In the genomic region with DNA sequence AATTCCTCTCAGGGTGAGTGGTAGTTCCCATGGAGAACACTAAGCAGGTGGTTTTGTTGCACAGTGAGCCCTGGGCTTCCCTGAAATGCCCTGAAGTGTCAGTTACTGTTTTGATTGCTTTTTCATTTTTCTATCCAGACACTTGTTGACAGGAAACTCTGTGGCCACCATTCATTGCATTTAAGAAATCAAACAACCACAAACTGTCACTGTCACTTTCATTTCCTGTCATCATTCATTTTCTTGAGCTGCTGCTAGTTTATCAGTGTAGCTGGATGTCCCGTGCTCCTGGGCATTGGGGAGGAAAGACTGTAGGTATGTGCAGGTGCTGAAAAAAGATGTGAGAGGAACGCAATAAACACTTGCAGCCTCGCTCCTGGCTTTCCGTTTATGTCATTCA, we compare ENCODE assay signal across 10 cellular contexts.
DNase-seq lines count a peak whose midpoint lies in the region; ATAC-seq, FAIRE-seq and TF ChIP-seq lines count a peak whose summit lies in the region.
"Had no signal": no experiment of that assay in that cellular context is flagged by ENCODE, and none has a peak within 500 bp of the region (broad histone marks: within the 10 kb centered on the region; RNA-seq: fewer than 3 reads in every experiment).

No MANE protein-coding gene starts in this region.

- H3K27ac Mint-ChIP-seq in activated naive CD4-positive, alpha-beta T cell treated with anti-CD3 and anti-CD28 coated beads for 36 hours = no peak overlapping the region
- no peak overlapping the region for H3K27ac Mint-ChIP-seq in stimulated activated effector memory CD8-positive, alpha-beta T cell treated with anti-CD3 and anti-CD28 coated beads, Interleukin-12 subunit alpha, Interleukin-12 subunit beta, amount 100 ng/mL, for 72 hours
- H3K27ac Mint-ChIP-seq in endothelial cell (ENCODE audit: unreplicated experiment) = no peak overlapping the region

- H3K4me3 Mint-ChIP-seq in activated naive CD4-positive, alpha-beta T cell treated with anti-CD3 and anti-CD28 coated beads for 36 hours = no peak overlapping the region
- H3K4me3 Mint-ChIP-seq in stimulated activated effector memory CD8-positive, alpha-beta T cell treated with anti-CD3 and anti-CD28 coated beads, Interleukin-12 subunit alpha, Interleukin-12 subunit beta, amount 100 ng/mL, for 72 hours = no peak overlapping the region
- no peak overlapping the region for H3K4me3 Mint-ChIP-seq in endothelial cell (ENCODE audit: unreplicated experiment)

- peaks cover 9% of the 10 kb centered on the region for H3K4me1 Mint-ChIP-seq in activated naive CD4-positive, alpha-beta T cell treated with anti-CD3 and anti-CD28 coated beads for 36 hours (ENCODE audit: low read depth)
- peaks cover 15% of the 10 kb centered on the region for H3K4me1 Mint-ChIP-seq in stimulated activated effector memory CD8-positive, alpha-beta T cell treated with anti-CD3 and anti-CD28 coated beads, Interleukin-12 subunit alpha, Interleukin-12 subunit beta, amount 100 ng/mL, for 72 hours
- H3K4me1 Mint-ChIP-seq in endothelial cell (ENCODE audit: unreplicated experiment) = no peaks in the 10 kb centered on the region

- TF ChIP-seq CTCF in dorsolateral prefrontal cortex (IDR thresholded peaks at IDR 0.05 in 54 of 56, conservative IDR thresholded peaks at IDR 0.05 in 2 of 56; ENCODE audit: low read depth in 1 of 56, partially characterized antibody in 56 of 56) (no peak), endothelial cell (IDR thresholded peaks at IDR 0.05; ENCODE audit: unreplicated experiment) (no peak)

- ATAC-seq in HG02938 (IDR thresholded peaks at IDR 0.05; ENCODE audit: unreplicated experiment) = peak; percentile 90
- ATAC-seq in stimulated activated effector memory CD8-positive, alpha-beta T cell treated with anti-CD3 and anti-CD28 coated beads, Interleukin-12 subunit alpha, Interleukin-12 subunit beta, amount 100 ng/mL, for 72 hours = peak; percentile 80

- no peaks in the 10 kb centered on the region for H3K36me3 Mint-ChIP-seq in activated naive CD4-positive, alpha-beta T cell treated with anti-CD3 and anti-CD28 coated beads for 36 hours (ENCODE audit: low read depth)
- no peaks in the 10 kb centered on the region for H3K36me3 Mint-ChIP-seq in stimulated activated effector memory CD8-positive, alpha-beta T cell treated with anti-CD3 and anti-CD28 coated beads, Interleukin-12 subunit alpha, Interleukin-12 subunit beta, amount 100 ng/mL, for 72 hours
- no peaks in the 10 kb centered on the region for H3K36me3 Mint-ChIP-seq in endothelial cell (ENCODE audit: low read depth, unreplicated experiment)

- peaks cover 6% of the 10 kb centered on the region for H3K27me3 Mint-ChIP-seq in activated naive CD4-positive, alpha-beta T cell treated with anti-CD3 and anti-CD28 coated beads for 36 hours (ENCODE audit: low read depth)
- H3K27me3 Mint-ChIP-seq in endothelial cell (ENCODE audit: unreplicated experiment) = no peaks in the 10 kb centered on the region

- H3K4me3 ChIP-seq in dorsolateral prefrontal cortex = no peak overlapping the region

- intact Hi-C loops in activated naive CD4-positive, alpha-beta T cell treated with anti-CD3 and anti-CD28 coated beads for 36 hours (cut with micrococcal nuclease) = loop anchor here (1.0 to 10.0 kb wide), 2 partner anchors 88 to 333 kb away; no protein-coding TSS in a partner anchor
- intact Hi-C loops in dorsolateral prefrontal cortex (cut with DNase I) = no loop called here

- CTCF ChIA-PET in activated naive CD4-positive, alpha-beta T cell treated with anti-CD3 and anti-CD28 coated beads for 36 hours (lab: Charles Lee) = no interaction called here

- H3K27ac ChIP-seq in dorsolateral prefrontal cortex = no peak overlapping the region
- H3K27ac ChIP-seq: C4-2B had no signal

- peak; percentile 16 for DNase-seq in activated naive CD4-positive, alpha-beta T cell treated with anti-CD3 and anti-CD28 coated beads for 36 hours
- no peak for DNase-seq in activated naive CD4-positive, alpha-beta T cell (lab: John Stamatoyannopoulos, UW)
- peak; percentile 13 for DNase-seq in NCI-H510A (lab: John Stamatoyannopoulos, UW)
- DNase-seq in stimulated activated effector memory CD8-positive, alpha-beta T cell treated with anti-CD3 and anti-CD28 coated beads, Interleukin-12 subunit alpha, Interleukin-12 subunit beta, amount 100 ng/mL, for 72 hours (ENCODE audit: low spot score in 2 of 2) = no peak
- no peak for DNase-seq in dorsolateral prefrontal cortex
- DNase-seq in endothelial cell (ENCODE audit: low spot score) = no peak
- DNase-seq in frontal cortex (ENCODE audit: low spot score in 2 of 2) = no peak

- H3K9me3 Mint-ChIP-seq in activated naive CD4-positive, alpha-beta T cell treated with anti-CD3 and anti-CD28 coated beads for 36 hours = peaks cover 5% of the 10 kb centered on the region
- H3K9me3 Mint-ChIP-seq in stimulated activated effector memory CD8-positive, alpha-beta T cell treated with anti-CD3 and anti-CD28 coated beads, Interleukin-12 subunit alpha, Interleukin-12 subunit beta, amount 100 ng/mL, for 72 hours = peaks cover 4% of the 10 kb centered on the region
- H3K9me3 Mint-ChIP-seq in endothelial cell (ENCODE audit: unreplicated experiment) = no peaks in the 10 kb centered on the region

- H3K27me3 ChIP-seq in dorsolateral prefrontal cortex = no peaks in the 10 kb centered on the region

- FAIRE-seq in frontal cortex (lab: Jason Lieb, UNC) = no peak
- FAIRE-seq: colon had no signal

Comparison
In these comparisons a context has a peak if more than half of its experiments do, and no peak if none do; other contexts are left out.
1. DNase-seq: peak in activated naive CD4-positive, alpha-beta T cell treated with anti-CD3 and anti-CD28 coated beads for 36 hours (single experiment) and NCI-H510A (single experiment); none in activated naive CD4-positive, alpha-beta T cell (0 of 4), stimulated activated effector memory CD8-positive, alpha-beta T cell treated with anti-CD3 and anti-CD28 coated beads, Interleukin-12 subunit alpha, Interleukin-12 subunit beta, amount 100 ng/mL, for 72 hours (0 of 2), dorsolateral prefrontal cortex (0 of 10), endothelial cell (single experiment) and frontal cortex (0 of 2).